ENCODE assay signal across 17 cellular contexts in the genomic region with DNA sequence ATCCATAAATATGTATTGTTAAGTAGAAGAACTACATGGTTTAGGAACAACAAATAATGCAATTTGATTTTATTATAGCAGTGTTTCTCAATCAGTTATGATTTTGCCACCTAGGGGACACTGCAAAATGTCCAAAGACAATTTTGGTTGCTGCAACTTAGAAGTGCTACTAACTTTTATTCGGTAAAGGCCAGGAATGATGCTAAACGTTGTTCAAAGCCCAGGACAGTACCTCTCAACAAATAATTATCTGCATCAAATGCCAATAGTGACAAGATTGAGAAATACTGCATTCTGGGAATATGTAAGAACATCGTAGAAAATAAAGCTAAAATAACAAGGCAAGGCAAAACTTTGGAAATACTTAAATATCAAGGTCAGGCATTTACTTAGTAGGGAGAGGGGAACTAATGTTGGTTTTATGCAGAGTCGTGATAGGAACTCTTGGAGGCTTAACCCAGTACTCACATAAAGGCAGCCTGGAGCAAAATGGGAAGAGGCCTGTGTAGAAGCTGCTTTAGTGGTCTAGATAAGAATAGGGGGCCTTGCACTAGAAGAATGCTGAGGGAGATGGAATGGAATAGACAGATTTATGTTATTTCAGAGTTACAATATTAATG.
DNase-seq lines count a peak whose midpoint lies in the region; ATAC-seq and TF ChIP-seq lines count a peak whose summit lies in the region.
"Had no signal": no experiment of that assay in that cellular context is flagged by ENCODE, and none has a peak within 500 bp of the region (broad histone marks: within the 10 kb centered on the region; RNA-seq: fewer than 3 reads in every experiment).

No MANE protein-coding gene starts in this region.

- peak overlapping the region; percentile 23 for H2AK5ac ChIP-seq in IMR-90 (ENCODE audit: low read depth, low read length)

- peak overlapping the region; percentile 95 for H3K23ac ChIP-seq in IMR-90 (ENCODE audit: low read depth, low read length)

- H3K4me3 ChIP-seq in IMR-90 (ENCODE audit: insufficient read depth, low read depth, low read length) = no peak overlapping the region
- H3K4me3 ChIP-seq in breast epithelium = no peak overlapping the region
- H3K4me3 ChIP-seq in lower lobe of right lung = no peak overlapping the region
- H3K4me3 ChIP-seq in suprapubic skin = no peak overlapping the region
- no peak overlapping the region for H3K4me3 ChIP-seq in WERI-Rb-1 (ENCODE audit: low read depth, low read length)
- H3K4me3 ChIP-seq: BLaER1 treated with 17β-estradiol and CSF1 and Interleukin-3, amounts not matched to agents 10 nM and 100 nM; skin epidermis had no signal

- POLR2A ChIA-PET in IMR-90 (lab: Charles Lee; ENCODE audit: unreplicated experiment) = no interaction called here

- intact Hi-C loops in IMR-90 (cut with micrococcal nuclease) = loop anchor here (2.0 to 5.0 kb wide), 4 partner anchors 376 to 687 kb away; a partner anchor contains a TSS
- intact Hi-C loops in breast epithelium (cut with DNase I; ENCODE audit: low total_unique reads) = no loop called here
- intact Hi-C loops in lower lobe of right lung (cut with DNase I) = no loop called here

- H4K8ac ChIP-seq in IMR-90 (ENCODE audit: low read depth in 2 of 2, low read length in 2 of 2) = peak overlapping the region; percentile 79 to 90

- H4K20me1 ChIP-seq in IMR-90 (ENCODE audit: insufficient read depth, low read length) = no peaks in the 10 kb centered on the region
- H4K20me1 ChIP-seq: BLaER1 treated with 17β-estradiol and CSF1 and Interleukin-3, amounts not matched to agents 10 nM and 100 nM had no signal

- no peak for TF ChIP-seq POLR2A in IMR-90 (IDR thresholded peaks at IDR 0.05; ENCODE audit: low read depth, low read length)
- no peak for TF ChIP-seq POLR2A in breast epithelium (IDR thresholded peaks at IDR 0.05)
- no peak for TF ChIP-seq POLR2A in suprapubic skin (IDR thresholded peaks at IDR 0.05)

- no peaks in the 10 kb centered on the region for H3K9me3 Mint-ChIP-seq in activated T-cell treated with anti-CD3 and anti-CD28 coated beads, Interleukin-2, amount 50 U/mL, for 72 hours
- H3K9me3 Mint-ChIP-seq: activated naive CD4-positive, alpha-beta T cell treated with anti-CD3 and anti-CD28 coated beads, Interleukin-2, amount 50 U/mL, for 72 hours; T-cell had no signal

- no peaks in the 10 kb centered on the region for H3K4me1 Mint-ChIP-seq in activated T-cell treated with anti-CD3 and anti-CD28 coated beads, Interleukin-2, amount 50 U/mL, for 72 hours (ENCODE audit: low read depth)
- no peaks in the 10 kb centered on the region for H3K4me1 Mint-ChIP-seq in T-helper 17 cell
- H3K4me1 Mint-ChIP-seq: T-cell had no signal

- dilution Hi-C loops in IMR-90 (cut with HindIII; ENCODE audit: low sequenced_read_pairs, unreplicated experiment) = no loop called here

- CTCF ChIA-PET in IMR-90 (lab: Yijun Ruan, JAX) = no interaction called here

- H2BK20ac ChIP-seq in IMR-90 (ENCODE audit: low read depth, low read length) = peak overlapping the region; percentile 96

- H2AK9ac ChIP-seq in IMR-90 (replicated peaks; ENCODE audit: low read depth, low read length, poor library complexity) = no peak overlapping the region

- H3K18ac ChIP-seq in IMR-90 (ENCODE audit: low read depth, low read length) = peak overlapping the region; percentile 100

- H3K4me2 ChIP-seq in IMR-90 (ENCODE audit: low read depth, low read length) = peak overlapping the region; percentile 86
- H3K4me2 ChIP-seq: BLaER1 treated with 17β-estradiol and CSF1 and Interleukin-3, amounts not matched to agents 10 nM and 100 nM had no signal

- H3K27ac ChIP-seq in IMR-90 (ENCODE audit: insufficient read depth, low read length) (peak overlapping the region; percentile 88), breast epithelium (peak overlapping the region; percentile 85 to 86), lower lobe of right lung (peak overlapping the region; percentile 47), suprapubic skin (peak overlapping the region; percentile 48), WERI-Rb-1 (no peak overlapping the region)
- H3K27ac ChIP-seq: BLaER1 treated with 17β-estradiol and CSF1 and Interleukin-3, amounts not matched to agents 10 nM and 100 nM; neutrophil had no signal

- ATAC-seq in IMR-90 (ENCODE audit: low read depth) (peak; percentile 71), lower lobe of right lung (peak in 1 of 2 donors; percentile 16), HG03097 (IDR thresholded peaks at IDR 0.05; ENCODE audit: low FRiP score, unreplicated experiment) (no peak), T-helper 17 cell (no peak)
- ATAC-seq in activated T-cell treated with anti-CD3 and anti-CD28 coated beads, Interleukin-2, amount 50 U/mL, for 72 hours (replicated peaks in 1 of 2) = no peak
- ATAC-seq: activated naive CD4-positive, alpha-beta T cell treated with anti-CD3 and anti-CD28 coated beads, Interleukin-2, amount 50 U/mL, for 72 hours; T-cell had no signal

- H3K27me3 ChIP-seq in IMR-90 (ENCODE audit: control insufficient read depth, insufficient read depth, low read length) (no peaks in the 10 kb centered on the region), breast epithelium (no peaks in the 10 kb centered on the region), lower lobe of right lung (ENCODE audit: low read depth) (no peaks in the 10 kb centered on the region), suprapubic skin (no peaks in the 10 kb centered on the region), WERI-Rb-1 (ENCODE audit: insufficient read depth, low read depth, severe bottlenecking) (no peaks in the 10 kb centered on the region)
- H3K27me3 ChIP-seq: BLaER1 treated with 17β-estradiol and CSF1 and Interleukin-3, amounts not matched to agents 10 nM and 100 nM; neutrophil had no signal

- TF ChIP-seq RAD21 in IMR-90 (IDR thresholded peaks at IDR 0.05; ENCODE audit: low read length) = no peak

- no peaks in the 10 kb centered on the region for H3K9me3 ChIP-seq in IMR-90 (ENCODE audit: control insufficient read depth, insufficient read depth, low read length)
- H3K9me3 ChIP-seq in breast epithelium = no peaks in the 10 kb centered on the region
- H3K9me3 ChIP-seq in lower lobe of right lung = no peaks in the 10 kb centered on the region
- no peaks in the 10 kb centered on the region for H3K9me3 ChIP-seq in suprapubic skin
- no peaks in the 10 kb centered on the region for H3K9me3 ChIP-seq in T-helper 17 cell (ENCODE audit: control insufficient read depth, low read length, poor library complexity, severe bottlenecking)
- no peaks in the 10 kb centered on the region for H3K9me3 ChIP-seq in WERI-Rb-1 (ENCODE audit: severe bottlenecking)
- H3K9me3 ChIP-seq: BLaER1 treated with 17β-estradiol and CSF1 and Interleukin-3, amounts not matched to agents 10 nM and 100 nM; neutrophil had no signal

- no peak overlapping the region for H2AFZ ChIP-seq in IMR-90 (replicated peaks; ENCODE audit: low read length, poor library complexity)

- H3K9ac ChIP-seq in IMR-90 (ENCODE audit: low read depth, low read length) = peak overlapping the region; percentile 77
- H3K9ac ChIP-seq: BLaER1 treated with 17β-estradiol and CSF1 and Interleukin-3, amounts not matched to agents 10 nM and 100 nM had no signal

- H3K9me1 ChIP-seq in IMR-90 (ENCODE audit: insufficient read depth, low read length) = peaks cover 3% of the 10 kb centered on the region; the same call in 1 of the 2 replicates

- H3K36me3 ChIP-seq in IMR-90 (ENCODE audit: control insufficient read depth, insufficient read depth, low read length) (no peaks in the 10 kb centered on the region), breast epithelium (no peaks in the 10 kb centered on the region), lower lobe of right lung (no peaks in the 10 kb centered on the region), suprapubic skin (no peaks in the 10 kb centered on the region), WERI-Rb-1 (no peaks in the 10 kb centered on the region)
- H3K36me3 ChIP-seq: BLaER1 treated with 17β-estradiol and CSF1 and Interleukin-3, amounts not matched to agents 10 nM and 100 nM; neutrophil had no signal

- in situ Hi-C loops in IMR-90 (cut with MboI; ENCODE audit: low sequenced_read_pairs) = no loop called here

- H3K36me3 Mint-ChIP-seq in activated T-cell treated with anti-CD3 and anti-CD28 coated beads, Interleukin-2, amount 50 U/mL, for 72 hours (ENCODE audit: insufficient read depth in 2 of 2) = no peaks in the 10 kb centered on the region
- peaks cover 4% of the 10 kb centered on the region for H3K36me3 Mint-ChIP-seq in T-helper 17 cell (ENCODE audit: low read depth)
- H3K36me3 Mint-ChIP-seq: activated naive CD4-positive, alpha-beta T cell treated with anti-CD3 and anti-CD28 coated beads, Interleukin-2, amount 50 U/mL, for 72 hours; T-cell had no signal

- peaks cover 6% of the 10 kb centered on the region for H3K27me3 Mint-ChIP-seq in activated T-cell treated with anti-CD3 and anti-CD28 coated beads, Interleukin-2, amount 50 U/mL, for 72 hours (ENCODE audit: low read depth)
- peaks cover 28% of the 10 kb centered on the region for H3K27me3 Mint-ChIP-seq in T-helper 17 cell

- H3K27ac Mint-ChIP-seq in activated T-cell treated with anti-CD3 and anti-CD28 coated beads, Interleukin-2, amount 50 U/mL, for 72 hours = no peak overlapping the region
- H3K27ac Mint-ChIP-seq in T-helper 17 cell = no peak overlapping the region
- H3K27ac Mint-ChIP-seq: activated naive CD4-positive, alpha-beta T cell treated with anti-CD3 and anti-CD28 coated beads, Interleukin-2, amount 50 U/mL, for 72 hours; T-cell had no signal

- no CpG with 5 or more reads among the region's 4 CpGs for WGBS in IMR-90 (ENCODE audit: extremely low coverage in 2 of 2, insufficient read length in 1 of 2), 2 experiments
- WGBS in suprapubic skin = 60% methylated on average over 4 of the region's 4 CpGs

- H4K91ac ChIP-seq in IMR-90 (ENCODE audit: insufficient read depth, low read depth, low read length) = peak overlapping the region; percentile 95

- H3K79me1 ChIP-seq in IMR-90 (ENCODE audit: low read depth in 1 of 2, low read length in 2 of 2) = no peaks in the 10 kb centered on the region

- no peak overlapping the region for H3K4me3 Mint-ChIP-seq in activated T-cell treated with anti-CD3 and anti-CD28 coated beads, Interleukin-2, amount 50 U/mL, for 72 hours
- H3K4me3 Mint-ChIP-seq in T-helper 17 cell = no peak overlapping the region
- H3K4me3 Mint-ChIP-seq: T-cell had no signal

- peaks cover 15% of the 10 kb centered on the region for H3K4me1 ChIP-seq in IMR-90 (ENCODE audit: control insufficient read depth, insufficient read depth, low read length)
- H3K4me1 ChIP-seq in breast epithelium = peaks cover 0 to 10% of the 10 kb centered on the region in 2 donors
- H3K4me1 ChIP-seq in lower lobe of right lung = no peaks in the 10 kb centered on the region
- H3K4me1 ChIP-seq in suprapubic skin = peaks cover 15% of the 10 kb centered on the region
- H3K4me1 ChIP-seq: BLaER1 treated with 17β-estradiol and CSF1 and Interleukin-3, amounts not matched to agents 10 nM and 100 nM had no signal

- H2BK120ac ChIP-seq in IMR-90 (ENCODE audit: low read depth, low read length) = peak overlapping the region; percentile 99

- peak overlapping the region; percentile 86 for H3K56ac ChIP-seq in IMR-90 (ENCODE audit: extremely low read depth, insufficient read depth, low read length)

- peak overlapping the region; percentile 99 for H4K5ac ChIP-seq in IMR-90 (ENCODE audit: low read depth, low read length)

- H3K4ac ChIP-seq in IMR-90 (ENCODE audit: low read depth, low read length) = peak overlapping the region; percentile 91

- TF ChIP-seq CTCF in IMR-90 (conservative IDR thresholded peaks at IDR 0.05; ENCODE audit: low read depth, low read length) = no peak
- TF ChIP-seq CTCF in breast epithelium (IDR thresholded peaks at IDR 0.05) = no peak
- TF ChIP-seq CTCF in lower lobe of right lung (IDR thresholded peaks at IDR 0.05) = no peak
- TF ChIP-seq CTCF in suprapubic skin (IDR thresholded peaks at IDR 0.05) = no peak
- no peak for TF ChIP-seq CTCF in WERI-Rb-1 (IDR thresholded peaks at IDR 0.05; ENCODE audit: low read depth, low read length)

- no peak for DNase-seq in IMR-90
- no peak for DNase-seq in breast epithelium (ENCODE audit: low spot score in 2 of 2)
- no peak for DNase-seq in lower lobe of right lung
- DNase-seq in suprapubic skin (ENCODE audit: low spot score in 2 of 2) = no peak
- DNase-seq in activated T-cell treated with anti-CD3 and anti-CD28 coated beads, Interleukin-2, amount 50 U/mL, for 72 hours = no peak
- no peak for DNase-seq in T-helper 17 cell
- DNase-seq in WERI-Rb-1 = no peak
- DNase-seq: activated CD4-positive, CD25-positive, alpha-beta regulatory T cell treated with anti-CD3 and anti-CD28 coated beads, Interleukin-2, amount 50 U/mL, for 72 hours; activated CD8-positive, alpha-beta memory T cell treated with anti-CD3 and anti-CD28 coated beads, Interleukin-2, amount 50 U/mL, for 4 hours; DMS53; NCI-H1436; T-cell had no signal

- no TSS peak for BruUV-seq in IMR-90 (replicated peaks; lab: Mats Ljungman, UMichigan)

- no peak for TF ChIP-seq EP300 in suprapubic skin (IDR thresholded peaks at IDR 0.05)

- H2BK5ac ChIP-seq in IMR-90 (ENCODE audit: low read depth, low read length, poor library complexity, severe bottlenecking) = peak overlapping the region; percentile 100

- H3K14ac ChIP-seq in IMR-90 (replicated peaks; ENCODE audit: low read depth, low read length) = peak overlapping the region; percentile 92

- H2BK15ac ChIP-seq in IMR-90 (ENCODE audit: low read depth, low read length) = peak overlapping the region; percentile 90
